ENCODE assay signal across 17 cellular contexts in the genomic region with DNA sequence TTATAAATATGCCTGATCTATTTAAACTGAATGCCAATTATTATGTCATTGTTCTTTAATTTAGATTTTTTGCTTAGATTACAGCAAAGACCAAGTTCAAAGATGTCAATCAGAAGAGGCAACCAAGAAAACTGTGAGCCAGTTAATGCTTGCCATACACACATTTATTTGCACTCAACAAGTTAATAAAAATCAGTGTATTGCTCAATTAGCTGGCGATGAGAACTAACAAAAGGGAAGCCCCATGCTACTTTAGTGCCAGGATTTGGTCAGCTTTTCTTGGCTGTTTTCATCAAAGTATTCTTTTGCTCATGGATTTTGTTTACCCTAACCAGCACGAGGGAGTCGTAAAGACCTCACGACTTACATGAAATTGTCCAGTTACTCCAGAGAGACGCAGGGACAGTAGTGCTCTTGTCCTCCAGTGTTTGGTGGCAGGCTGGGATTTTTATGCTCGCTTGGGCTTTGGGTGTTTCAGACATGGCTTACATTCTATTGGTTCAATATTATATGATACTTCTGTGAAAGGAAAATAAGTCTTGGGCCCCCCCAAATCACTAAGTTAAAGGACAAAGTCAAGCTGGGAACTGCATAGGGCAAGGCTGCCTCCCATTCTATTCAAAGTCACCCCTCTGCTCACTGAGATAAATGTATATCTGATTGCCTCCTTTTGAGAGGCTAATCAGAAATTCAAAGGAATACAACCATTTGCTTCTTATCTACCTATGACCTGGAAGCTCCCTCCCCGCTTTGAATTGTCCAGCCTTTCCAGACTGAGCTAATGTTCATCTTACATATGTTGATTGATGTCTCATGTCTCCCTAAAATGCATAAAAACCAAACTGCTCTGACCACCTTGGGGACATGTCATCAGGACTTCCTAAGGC. TPM values are rescaled to one million over a fixed set of nuclear protein-coding genes. Genes with fewer than 3 reads are reported as not detected.
DNase-seq lines count a peak whose midpoint lies in the region; ATAC-seq, FAIRE-seq and TF ChIP-seq lines count a peak whose summit lies in the region.
"Had no signal": no experiment of that assay in that cellular context is flagged by ENCODE, and none has a peak within 500 bp of the region (broad histone marks: within the 10 kb centered on the region; RNA-seq: fewer than 3 reads in every experiment).

No MANE protein-coding gene starts in this region.

- H3K4me1 ChIP-seq in K562 (replicated peaks in 1 of 2; ENCODE audit: control insufficient read depth in 2 of 2, insufficient read depth in 2 of 2, low read length in 2 of 2), result peaks cover 7 to 22% of the 10 kb centered on the region in 2 experiments; a peak in 3 of 5 replicates
- H3K4me1 ChIP-seq: BLaER1 had no signal

- TF ChIP-seq RAD21 in K562 (CRISPR knock-in tag; conservative IDR thresholded peaks at IDR 0.05 in 1 of 2, IDR thresholded peaks at IDR 0.05 in 1 of 2), result no peak

- TF ChIP-seq EP300 in K562 (IDR thresholded peaks at IDR 0.05; ENCODE audit: low read length), result no peak; the same call in 1 of the 2 replicates

- WGBS in K562 (ENCODE audit: insufficient coverage, low coverage, missing lambda C conversion rate), result 17% methylated on average over 7 of the region's 7 CpGs

- peak overlapping the region; percentile 26; the same call in 1 of the 2 replicates for H3K4me2 ChIP-seq in K562 (ENCODE audit: insufficient read depth, low read length)
- H3K4me2 ChIP-seq: BLaER1 had no signal

- in situ Hi-C loops in K562 (cut with MboI), result no loop called here

- CTCF ChIA-PET in K562 (lab: Yijun Ruan, JAX; ENCODE audit: low intra/inter-chr PET ratio), result no interaction called here

- H2AFZ ChIP-seq in K562 (ENCODE audit: low read depth, low read length), result peak overlapping the region; percentile 68

- H3K36me3 ChIP-seq in K562 (ENCODE audit: control insufficient read depth, insufficient read depth, low read length), result no peaks in the 10 kb centered on the region
- H3K36me3 ChIP-seq: BLaER1 had no signal

- peak; percentile 10 for DNase-seq in AG20443 (ENCODE audit: low spot score)
- DNase-seq in K562 (ENCODE audit: extremely low read depth in 1 of 4, low spot score in 3 of 4), result peak in 1 of 4 experiments; percentile 47
- DNase-seq in fibroblast of the aortic adventitia (ENCODE audit: low read depth), result peak; percentile 33
- no peak for DNase-seq in NCI-H446 treated with DMSO at 0.1 percent for 48 hours (lab: John Stamatoyannopoulos, UW)
- DNase-seq in cortex of kidney (lab: John Stamatoyannopoulos, UW), result no peak
- DNase-seq in nephron progenitor cell, result no peak
- DNase-seq: ACHN; CD4-positive, alpha-beta memory T cell; DMS153; DMS79; GF-D8; H9 had no signal

- peak; percentile 56 for ATAC-seq in K562

- H3K9me1 ChIP-seq in K562 (ENCODE audit: control insufficient read depth, insufficient read depth, low read length), result no peaks in the 10 kb centered on the region

- no peaks in the 10 kb centered on the region; the same call in 1 of the 2 replicates for H3K9me3 ChIP-seq in K562 (replicated peaks; ENCODE audit: control insufficient read depth, insufficient read depth, low read depth, low read length)

- H3K36me3 Mint-ChIP-seq in nephron progenitor cell (ENCODE audit: low read depth), result no peaks in the 10 kb centered on the region
- H3K36me3 Mint-ChIP-seq: CD14-positive monocyte; CD4-positive, alpha-beta memory T cell had no signal

- H4K20me1 ChIP-seq in K562 (replicated peaks; ENCODE audit: control insufficient read depth, insufficient read depth, low read length), result no peaks in the 10 kb centered on the region
- H4K20me1 ChIP-seq: BLaER1 had no signal

- H3K4me3 ChIP-seq in K562 (no peak overlapping the region), fibroblast of the aortic adventitia (ENCODE audit: low read depth, low read length) (no peak overlapping the region)
- H3K4me3 ChIP-seq: BLaER1 had no signal

- peaks cover 31% of the 10 kb centered on the region for H3K9me3 Mint-ChIP-seq in nephron progenitor cell

- TF ChIP-seq CTCF in K562 (IDR thresholded peaks at IDR 0.05 in 2 of 3, conservative IDR thresholded peaks at IDR 0.05 in 1 of 3; ENCODE audit: insufficient read depth in 2 of 3, low read depth in 1 of 3, low read length in 3 of 3) (no peak), fibroblast of the aortic adventitia (IDR thresholded peaks at IDR 0.05; ENCODE audit: insufficient read depth, low read length) (no peak), nephron progenitor cell (IDR thresholded peaks at IDR 0.05) (no peak)

- intact Hi-C loops in K562 (cut with micrococcal nuclease), result no loop called here

- peaks cover 61% of the 10 kb centered on the region for H3K27me3 Mint-ChIP-seq in nephron progenitor cell (ENCODE audit: low read depth, poor library complexity)

- H3K27ac ChIP-seq in K562 (ENCODE audit: extremely low read depth, low read depth, low read length), result no peak overlapping the region
- H3K27ac ChIP-seq: BLaER1, HL-60 had no signal

- POLR2A ChIA-PET in K562 (lab: Yijun Ruan, JAX), result interaction anchor here (0.6 kb wide), 1 partner anchor 94 kb away, joined by 3 read pairs; no protein-coding TSS in a partner anchor

- H3K79me2 ChIP-seq in K562 (ENCODE audit: control insufficient read depth, insufficient read depth, low read length), result no peaks in the 10 kb centered on the region

- no peak overlapping the region for H3K4me3 Mint-ChIP-seq in nephron progenitor cell
- H3K4me3 Mint-ChIP-seq: CD4-positive, alpha-beta memory T cell; H9 had no signal

- H3K9ac ChIP-seq in K562 (ENCODE audit: insufficient read depth in 1 of 2, low read depth in 2 of 2, low read length in 2 of 2), result no peak overlapping the region
- H3K9ac ChIP-seq: BLaER1 had no signal

- no peaks in the 10 kb centered on the region for H3K27me3 ChIP-seq in K562 (ENCODE audit: control insufficient read depth in 2 of 2, insufficient read depth in 2 of 2, low read length in 2 of 2)
- H3K27me3 ChIP-seq: BLaER1 had no signal

- no peak overlapping the region for H3K27ac Mint-ChIP-seq in nephron progenitor cell
- H3K27ac Mint-ChIP-seq: CD14-positive monocyte; CD4-positive, alpha-beta memory T cell; H9 had no signal

- no peak for FAIRE-seq in K562 (lab: Jason Lieb, UNC)
- FAIRE-seq: A204.1, H1 had no signal

- no peak for TF ChIP-seq POLR2A in K562 (conservative IDR thresholded peaks at IDR 0.05)

- H3K4me1 Mint-ChIP-seq in nephron progenitor cell, result no peaks in the 10 kb centered on the region
- H3K4me1 Mint-ChIP-seq: CD14-positive monocyte; CD4-positive, alpha-beta memory T cell had no signal

- no TSS peak for BruUV-seq in K562 (replicated peaks; lab: Mats Ljungman, UMichigan)

RNA-seq across cellular contexts. Expression of a gene that starts 7.4 kb away (rescaled TPM):
- 50.8 and 90.4 TPM in 2 replicates for total RNA-seq in K562 (2011; cell fraction: chromatin; rRNA removed; ENCODE audit: low replicate concordance)
- total RNA-seq in K562 (2011; cell fraction: nucleolus; rRNA removed), result 64.4 and 74.2 TPM in 2 replicates
- 62.8 and 71.3 TPM in 2 replicates for total RNA-seq in K562 (2011; cell fraction: nucleoplasm; rRNA removed)
- 18.3 and 21.8 TPM in 2 replicates for total RNA-seq in K562 (2014; rRNA removed)
- 5.9 and 7.7 TPM in 2 replicates for total RNA-seq in K562 (2014; rRNA removed; fragmentation: Illumina TruSeq; extraction: Trizol)
- total RNA-seq in K562 (2015; rRNA removed; fragmentation: Illumina TruSeq; extraction: Trizol), result 9.8 and 9.9 TPM in 2 replicates
- 26.3 and 32.2 TPM in 2 replicates for total RNA-seq in K562 (2021)
- 7.3 and 12.2 TPM in 2 replicates for polyA plus RNA-seq in K562 (2011; rRNA removed)
- polyA plus RNA-seq in K562 (2011; cell fraction: cytosol; rRNA removed), result 7.6 and 15.8 TPM in 2 replicates
- 63.0 and 75.2 TPM in 2 replicates for polyA plus RNA-seq in K562 (2011; cell fraction: nucleus; rRNA removed)
- polyA plus RNA-seq in K562 (2012), result 14.4 and 26.8 TPM in 2 replicates
- polyA plus RNA-seq in K562 (2014; fragmentation: Illumina TruSeq; extraction: Trizol), result 17.4 and 17.5 TPM in 2 replicates
- 1 to 10 TPM; 1.0 to 1.7 TPM for polyA plus RNA-seq in K562 (2014; fragmentation: Nextera tagmentation; extraction: Ambion mirVana)
- 20.6 and 21.0 TPM in 2 replicates for polyA plus RNA-seq in K562 (2014; rRNA removed)
- 6.4 and 6.5 TPM in 2 replicates for polyA minus RNA-seq in K562 (2011; rRNA and poly(A)+ RNA removed)
- polyA minus RNA-seq in K562 (2011; cell fraction: cytosol; rRNA and poly(A)+ RNA removed), result 5.6 and 11.6 TPM in 2 replicates
- polyA minus RNA-seq in K562 (2011; cell fraction: nucleus; rRNA and poly(A)+ RNA removed), result 28.7 and 34.7 TPM in 2 replicates
- 1.7 and 6.9 TPM in 2 replicates for total RNA-seq in fibroblast of the aortic adventitia (ENCODE audit: low replicate concordance)
- total RNA-seq: CD4-positive, alpha-beta memory T cell had no signal
- polyA plus RNA-seq: CD14-positive monocyte; CD4-positive, alpha-beta memory T cell had no signal

RNA-seq across cellular contexts. Expression of a gene that starts 29.2 kb away (rescaled TPM):
- 50.1 and 109 TPM in 2 replicates for total RNA-seq in K562 (2011; cell fraction: chromatin; rRNA removed; ENCODE audit: low replicate concordance)
- total RNA-seq in K562 (2011; cell fraction: nucleolus; rRNA removed), result 60.5 and 65.7 TPM in 2 replicates
- total RNA-seq in K562 (2011; cell fraction: nucleoplasm; rRNA removed), result 44.0 and 54.3 TPM in 2 replicates
- 11.6 and 18.6 TPM in 2 replicates for total RNA-seq in K562 (2014; rRNA removed)
- total RNA-seq in K562 (2014; rRNA removed; fragmentation: Illumina TruSeq; extraction: Trizol), result 7.5 and 9.2 TPM in 2 replicates
- 4.9 and 6.1 TPM in 2 replicates for total RNA-seq in K562 (2015; rRNA removed; fragmentation: Illumina TruSeq; extraction: Trizol)
- 13.6 and 15.0 TPM in 2 replicates for total RNA-seq in K562 (2021)
- polyA plus RNA-seq in K562 (2011; rRNA removed), result 13.3 and 18.1 TPM in 2 replicates
- 8.7 and 11.6 TPM in 2 replicates for polyA plus RNA-seq in K562 (2011; cell fraction: cytosol; rRNA removed)
- 115 and 121 TPM in 2 replicates for polyA plus RNA-seq in K562 (2011; cell fraction: nucleus; rRNA removed)
- 13.4 and 18.0 TPM in 2 replicates for polyA plus RNA-seq in K562 (2012)
- polyA plus RNA-seq in K562 (2014; fragmentation: Illumina TruSeq; extraction: Trizol), result 14.1 and 14.9 TPM in 2 replicates
- 1 to 10 TPM in 1 of 2 experiments, under 1 TPM in 1; 0.13 to 1.4 TPM for polyA plus RNA-seq in K562 (2014; fragmentation: Nextera tagmentation; extraction: Ambion mirVana)
- polyA plus RNA-seq in K562 (2014; rRNA removed), result 16.0 and 17.3 TPM in 2 replicates
- 6.2 and 7.1 TPM in 2 replicates for polyA minus RNA-seq in K562 (2011; rRNA and poly(A)+ RNA removed)
- 2.8 TPM in 2 replicates for polyA minus RNA-seq in K562 (2011; cell fraction: cytosol; rRNA and poly(A)+ RNA removed)
- 10.5 and 16.6 TPM in 2 replicates for polyA minus RNA-seq in K562 (2011; cell fraction: nucleus; rRNA and poly(A)+ RNA removed)
- 18.3 and 64.5 TPM in 2 replicates for total RNA-seq in fibroblast of the aortic adventitia (ENCODE audit: low replicate concordance)
- polyA plus RNA-seq: CD14-positive monocyte; CD4-positive, alpha-beta memory T cell had no signal

RNA-seq across cellular contexts. Expression of a gene that starts 35.8 kb away (rescaled TPM):
- total RNA-seq in K562 (2011; cell fraction: chromatin; rRNA removed; ENCODE audit: low replicate concordance), result 0.44 and 0.72 TPM in 2 replicates
- 0.13 TPM in 1 of 2 replicates, not detected in the other for total RNA-seq in K562 (2011; cell fraction: nucleolus; rRNA removed)
- 0.29 and 1.1 TPM in 2 replicates for total RNA-seq in K562 (2011; cell fraction: nucleoplasm; rRNA removed)
- total RNA-seq in K562 (2014; rRNA removed) (not detected in 2 replicates), K562 (2014; rRNA removed; fragmentation: Illumina TruSeq; extraction: Trizol) (not detected in 2 replicates), K562 (2015; rRNA removed; fragmentation: Illumina TruSeq; extraction: Trizol) (not detected in 2 replicates), K562 (2021) (0.09 TPM in 1 of 2 replicates, not detected in the other), fibroblast of the aortic adventitia (ENCODE audit: low replicate concordance) (10.5 and 16.9 TPM in 2 replicates)
- polyA plus RNA-seq in K562 (2011; rRNA removed) (0.15 TPM in 1 of 2 replicates, not detected in the other), K562 (2014; fragmentation: Illumina TruSeq; extraction: Trizol) (not detected in 2 replicates), K562 (2014; fragmentation: Nextera tagmentation; extraction: Ambion mirVana) (under 1 TPM; 0.03 to 0.06 TPM), K562 (2014; rRNA removed) (not detected in 2 replicates)
- 0.03 and 0.04 TPM in 2 replicates for polyA plus RNA-seq in K562 (2011; cell fraction: cytosol; rRNA removed)
- 0.53 and 0.62 TPM in 2 replicates for polyA plus RNA-seq in K562 (2011; cell fraction: nucleus; rRNA removed)
- 0.05 TPM in 1 of 2 replicates, not detected in the other for polyA plus RNA-seq in K562 (2012)
- not detected in 2 replicates for polyA minus RNA-seq in K562 (2011; rRNA and poly(A)+ RNA removed)
- not detected in 2 replicates for polyA minus RNA-seq in K562 (2011; cell fraction: cytosol; rRNA and poly(A)+ RNA removed)
- 0.13 TPM in 1 of 2 replicates, not detected in the other for polyA minus RNA-seq in K562 (2011; cell fraction: nucleus; rRNA and poly(A)+ RNA removed)

RNA-seq across cellular contexts. Expression of a gene that starts 49.4 kb away (rescaled TPM):
- total RNA-seq in K562 (2011; cell fraction: chromatin; rRNA removed; ENCODE audit: low replicate concordance), result 28.9 and 41.5 TPM in 2 replicates
- total RNA-seq in K562 (2011; cell fraction: nucleolus; rRNA removed), result 20.9 and 21.7 TPM in 2 replicates
- 26.5 and 30.7 TPM in 2 replicates for total RNA-seq in K562 (2011; cell fraction: nucleoplasm; rRNA removed)
- total RNA-seq in K562 (2014; rRNA removed), result 13.8 and 20.7 TPM in 2 replicates
- total RNA-seq in K562 (2014; rRNA removed; fragmentation: Illumina TruSeq; extraction: Trizol), result 18.3 and 19.9 TPM in 2 replicates
- 18.0 and 22.3 TPM in 2 replicates for total RNA-seq in K562 (2015; rRNA removed; fragmentation: Illumina TruSeq; extraction: Trizol)
- total RNA-seq in K562 (2021), result 28.8 and 29.3 TPM in 2 replicates
- polyA plus RNA-seq in K562 (2011; rRNA removed), result 31.3 and 31.4 TPM in 2 replicates
- polyA plus RNA-seq in K562 (2011; cell fraction: cytosol; rRNA removed), result 16.1 and 24.3 TPM in 2 replicates
- polyA plus RNA-seq in K562 (2011; cell fraction: nucleus; rRNA removed), result 42.4 and 45.7 TPM in 2 replicates
- 23.2 and 26.6 TPM in 2 replicates for polyA plus RNA-seq in K562 (2012)
- polyA plus RNA-seq in K562 (2014; fragmentation: Illumina TruSeq; extraction: Trizol), result 39.5 and 41.4 TPM in 2 replicates
- polyA plus RNA-seq in K562 (2014; fragmentation: Nextera tagmentation; extraction: Ambion mirVana), result 10 to 100 TPM in 1 of 2 experiments, 1 to 10 TPM in 1; 9.0 to 10.8 TPM
- 18.5 and 25.8 TPM in 2 replicates for polyA plus RNA-seq in K562 (2014; rRNA removed)
- 20.2 and 21.0 TPM in 2 replicates for polyA minus RNA-seq in K562 (2011; rRNA and poly(A)+ RNA removed)
- polyA minus RNA-seq in K562 (2011; cell fraction: cytosol; rRNA and poly(A)+ RNA removed), result 9.1 and 18.2 TPM in 2 replicates
- polyA minus RNA-seq in K562 (2011; cell fraction: nucleus; rRNA and poly(A)+ RNA removed), result 6.7 and 9.2 TPM in 2 replicates
- 12.4 and 19.4 TPM in 2 replicates for total RNA-seq in fibroblast of the aortic adventitia (ENCODE audit: low replicate concordance)

RNA-seq across cellular contexts. Expression of a gene that starts 53.5 kb away (rescaled TPM):
- total RNA-seq in K562 (2011; cell fraction: chromatin; rRNA removed; ENCODE audit: low replicate concordance), result 197 and 263 TPM in 2 replicates
- 185 and 199 TPM in 2 replicates for total RNA-seq in K562 (2011; cell fraction: nucleolus; rRNA removed)
- 161 and 189 TPM in 2 replicates for total RNA-seq in K562 (2011; cell fraction: nucleoplasm; rRNA removed)
- total RNA-seq in K562 (2014; rRNA removed) (88.5 and 93.7 TPM in 2 replicates), K562 (2014; rRNA removed; fragmentation: Illumina TruSeq; extraction: Trizol) (71.3 and 77.4 TPM in 2 replicates), K562 (2015; rRNA removed; fragmentation: Illumina TruSeq; extraction: Trizol) (90.2 and 97.8 TPM in 2 replicates), K562 (2021) (85.4 and 89.5 TPM in 2 replicates), fibroblast of the aortic adventitia (ENCODE audit: low replicate concordance) (229 and 425 TPM in 2 replicates)
- polyA plus RNA-seq in K562 (2011; rRNA removed) (84.0 and 113 TPM in 2 replicates), K562 (2014; fragmentation: Illumina TruSeq; extraction: Trizol) (93.3 and 105 TPM in 2 replicates), K562 (2014; fragmentation: Nextera tagmentation; extraction: Ambion mirVana) (1 to 10 TPM; 4.6 to 7.9 TPM), K562 (2014; rRNA removed) (89.0 and 102 TPM in 2 replicates)
- polyA plus RNA-seq in K562 (2011; cell fraction: cytosol; rRNA removed), result 96.9 and 176 TPM in 2 replicates
- polyA plus RNA-seq in K562 (2011; cell fraction: nucleus; rRNA removed), result 254 and 358 TPM in 2 replicates
- 145 and 222 TPM in 2 replicates for polyA plus RNA-seq in K562 (2012)
- polyA minus RNA-seq in K562 (2011; rRNA and poly(A)+ RNA removed), result 130 and 134 TPM in 2 replicates
- polyA minus RNA-seq in K562 (2011; cell fraction: cytosol; rRNA and poly(A)+ RNA removed), result 33.0 and 35.3 TPM in 2 replicates
- polyA minus RNA-seq in K562 (2011; cell fraction: nucleus; rRNA and poly(A)+ RNA removed), result 41.7 and 80.5 TPM in 2 replicates

Comparison
In these comparisons a context has a peak if more than half of its experiments do, and no peak if none do; other contexts are left out.
1. DNase-seq: peak in AG20443 (single experiment) and fibroblast of the aortic adventitia (single experiment); none in NCI-H446 treated with DMSO at 0.1 percent for 48 hours (single experiment), cortex of kidney (single experiment) and nephron progenitor cell (single experiment).